In genomic region chr7:139332960-139333359, GRCh38 we compare ENCODE assay signal across 2 cellular contexts.
TF ChIP-seq lines count a peak whose summit lies in the region.

No MANE protein-coding gene starts in this region.

TF ChIP-seq in HepG2, 621 proteins besides CTCF, POLR2A, EP300 and RAD21:
- TF ChIP-seq ZKSCAN5 (CRISPR knock-in tag; IDR thresholded peaks at IDR 0.05), result no peak

TF ChIP-seq in endothelial cell of umbilical vein, 7 proteins besides CTCF, POLR2A, EP300 and RAD21:
- TF ChIP-seq GATA2 (IDR thresholded peaks at IDR 0.05; ENCODE audit: insufficient read depth, insufficient read length, low read depth, low read length) (no peak), MYC (IDR thresholded peaks at IDR 0.05; ENCODE audit: low read depth, low read length) (no peak), POLR2AphosphoS5 (IDR thresholded peaks at IDR 0.05; ENCODE audit: insufficient read depth, low read depth, low read length) (no peak), EZH2 (IDR thresholded peaks at IDR 0.05; ENCODE audit: borderline replicate concordance, low read depth, low read length, severe bottlenecking) (no peak), JUN (IDR thresholded peaks at IDR 0.05; ENCODE audit: borderline replicate concordance, insufficient read depth, insufficient read length, low read depth) (no peak), FOS (IDR thresholded peaks at IDR 0.05; ENCODE audit: borderline replicate concordance, insufficient read depth, low read length) (no peak)
- TF ChIP-seq, protein P1, sequence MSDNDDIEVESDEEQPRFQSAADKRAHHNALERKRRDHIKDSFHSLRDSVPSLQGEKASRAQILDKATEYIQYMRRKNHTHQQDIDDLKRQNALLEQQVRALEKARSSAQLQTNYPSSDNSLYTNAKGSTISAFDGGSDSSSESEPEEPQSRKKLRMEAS (IDR thresholded peaks at IDR 0.05; ENCODE audit: insufficient read depth, insufficient read length), result no peak
